8 cellular contexts compared by ENCODE assay signal in genomic region chr6:20092071-20092566, GRCh38.
A peak's percentile ranks its signal among the peaks of the same experiment; 100 is the strongest.
DNase-seq lines count a peak whose midpoint lies in the region; ATAC-seq, FAIRE-seq and TF ChIP-seq lines count a peak whose summit lies in the region.

No MANE protein-coding gene starts in this region.

- no peaks in the 10 kb centered on the region for H3K36me3 ChIP-seq in NT2/D1 (ENCODE audit: insufficient read depth, insufficient read length, low read length)

- no peak overlapping the region for H3K4me3 Mint-ChIP-seq in mesothelial cell of epicardium

- H3K9me3 ChIP-seq in NT2/D1 (ENCODE audit: insufficient read depth, low read length), result no peaks in the 10 kb centered on the region

- no peak overlapping the region for H3K9ac ChIP-seq in NT2/D1 (ENCODE audit: insufficient read length, low read depth)

- H3K4me3 ChIP-seq in NT2/D1 (ENCODE audit: insufficient read length, low read depth), result no peak overlapping the region

- H3K4me1 ChIP-seq in NT2/D1 (ENCODE audit: insufficient read depth, insufficient read length), result no peaks in the 10 kb centered on the region

- peak; percentile 85 for TF ChIP-seq CTCF in mesothelial cell of epicardium (IDR thresholded peaks at IDR 0.05; ENCODE audit: unreplicated experiment)

- no peaks in the 10 kb centered on the region for H3K27me3 ChIP-seq in NT2/D1 (ENCODE audit: insufficient read depth, insufficient read length)

- ATAC-seq in HG02973 (IDR thresholded peaks at IDR 0.05; ENCODE audit: unreplicated experiment), result no peak

- no peaks in the 10 kb centered on the region for H3K9me3 Mint-ChIP-seq in mesothelial cell of epicardium

- H3K36me3 Mint-ChIP-seq in mesothelial cell of epicardium, result peaks cover 2% of the 10 kb centered on the region

- no peak overlapping the region for H3K27ac Mint-ChIP-seq in mesothelial cell of epicardium

- no peak for FAIRE-seq in HTR-8/SVneo (lab: Jason Lieb, UNC)

- peaks cover 15% of the 10 kb centered on the region for H3K4me1 Mint-ChIP-seq in mesothelial cell of epicardium

- DNase-seq in A172 (ENCODE audit: low spot score), result peak; percentile 45
- peak; percentile 15 for DNase-seq in GM04504 (ENCODE audit: low read depth)
- DNase-seq in HTR-8/SVneo (ENCODE audit: insufficient read length, low spot score), result peak; percentile 13
- DNase-seq in NT2/D1 (ENCODE audit: low read depth, low spot score), result peak; percentile 33
- peak; percentile 43 to 58 for DNase-seq in dermis microvascular lymphatic vessel endothelial cell (ENCODE audit: low read depth in 2 of 2)
- no peak for DNase-seq in mesothelial cell of epicardium (ENCODE audit: low spot score in 2 of 2, unreplicated experiment in 2 of 2)
- no peak for DNase-seq in central memory CD4-positive, alpha-beta T cell

- no peaks in the 10 kb centered on the region for H3K27me3 Mint-ChIP-seq in mesothelial cell of epicardium (ENCODE audit: low read depth)

Comparison
In these comparisons a context has a peak if more than half of its experiments do, and no peak if none do; other contexts are left out.
1. DNase-seq: peak in A172 (single experiment), GM04504 (single experiment), HTR-8/SVneo (single experiment), NT2/D1 (single experiment) and dermis microvascular lymphatic vessel endothelial cell (2 of 2); none in mesothelial cell of epicardium (0 of 2) and central memory CD4-positive, alpha-beta T cell (single experiment).